21 cellular contexts compared by ENCODE assay signal in genomic region chr2:162199913-162200312, GRCh38. TPM values are rescaled to one million over a fixed set of nuclear protein-coding genes. Genes with fewer than 3 reads are reported as not detected.
DNase-seq lines count a peak whose midpoint lies in the region; ATAC-seq and TF ChIP-seq lines count a peak whose summit lies in the region.
"Had no signal": no experiment of that assay in that cellular context is flagged by ENCODE, and none has a peak within 500 bp of the region (broad histone marks: within the 10 kb centered on the region; RNA-seq: fewer than 3 reads in every experiment).

No MANE protein-coding gene starts in this region.

- H3K27ac ChIP-seq in AG04450 (ENCODE audit: low read depth, low read length) (peak overlapping the region; percentile 71), angular gyrus (ENCODE audit: low read depth, low read length) (peak overlapping the region; percentile 70)
- H3K27ac ChIP-seq: 22Rv1, A549, BLaER1 had no signal

- DNase-seq in DMS153 (lab: John Stamatoyannopoulos, UW) (peak; percentile 9), DMS153 treated with DMSO at 0.1 percent for 48 hours (lab: John Stamatoyannopoulos, UW; ENCODE audit: unreplicated experiment) (no peak), AG04450 (ENCODE audit: low read depth, low spot score) (no peak), mucosa of descending colon (peak in 1 of 3 donors; percentile 12), HT-29 (ENCODE audit: low spot score) (no peak), GF-D8 (lab: John Stamatoyannopoulos, UW) (no peak)
- DNase-seq: CD4-positive, alpha-beta memory T cell; DMS53; DND-41; EL; GOT3; H7; HFFc6 had no signal

- no peaks in the 10 kb centered on the region for H3K9me3 ChIP-seq in AG04450 (ENCODE audit: control insufficient read depth, insufficient read depth, low read length)
- H3K9me3 ChIP-seq in mucosa of descending colon: no peaks in the 10 kb centered on the region
- H3K9me3 ChIP-seq: A549, BLaER1 had no signal

- no peak overlapping the region for H3K4me3 ChIP-seq in AG04450 (ENCODE audit: low read depth, low read length)
- H3K4me3 ChIP-seq in mucosa of descending colon: no peak overlapping the region
- H3K4me3 ChIP-seq: A549, BLaER1 had no signal

- CTCF ChIA-PET in AG04450 (lab: Charles Lee): no interaction called here

- no peaks in the 10 kb centered on the region for H3K27me3 ChIP-seq in AG04450 (ENCODE audit: control insufficient read depth, insufficient read depth, low read length)
- H3K27me3 ChIP-seq: BLaER1 had no signal

- intact Hi-C loops in mucosa of descending colon (cut with DNase I, micrococcal nuclease): no loop called here

- H3K36me3 ChIP-seq in mucosa of descending colon (ENCODE audit: low read depth): no peaks in the 10 kb centered on the region
- H3K36me3 ChIP-seq: BLaER1 had no signal

- POLR2A ChIA-PET in AG04450 (lab: Yijun Ruan, JAX): interaction anchor here (3.6 kb wide), 1 partner anchor 11 kb away, joined by 14 read pairs; no protein-coding TSS in a partner anchor

- ATAC-seq in mucosa of descending colon (peak; percentile 62), GM19397 (IDR thresholded peaks at IDR 0.05; ENCODE audit: unreplicated experiment) (no peak)
- ATAC-seq: A549, HCT116 had no signal

- TF ChIP-seq CTCF in AG04450 (IDR thresholded peaks at IDR 0.05; ENCODE audit: low read depth, low read length) (no peak), mucosa of descending colon (IDR thresholded peaks at IDR 0.05) (no peak)

- no peaks in the 10 kb centered on the region for H3K4me1 ChIP-seq in mucosa of descending colon (ENCODE audit: low read depth)
- H3K4me1 ChIP-seq: A549, BLaER1 had no signal

RNA-seq across cellular contexts. Expression of gene FAP, which starts 43.3 kb away (rescaled TPM):
- 300 and 374 TPM in 2 replicates for polyA plus RNA-seq in AG04450 (2011; rRNA removed)
- 134 and 258 TPM in 2 replicates for polyA minus RNA-seq in AG04450 (2011; rRNA and poly(A)+ RNA removed)
- total RNA-seq in mucosa of descending colon: 1 to 10 TPM in 2 of 3 donors, under 1 TPM in 1; 0.20 to 4.0 (median 1.3) TPM
- not detected in 2 replicates for total RNA-seq in HT-29 (2014; rRNA removed; shearing (Covaris generic))
- total RNA-seq: CD4-positive, alpha-beta memory T cell; G401; H7 had no signal
- polyA plus RNA-seq: CD14-positive monocyte; CD4-positive, alpha-beta memory T cell had no signal

RNA-seq across cellular contexts. Expression of gene GCG, which starts 47.9 kb away (rescaled TPM):
- 0.27 TPM in 1 of 2 replicates, not detected in the other for polyA plus RNA-seq in AG04450 (2011; rRNA removed)
- not detected in 2 replicates for polyA minus RNA-seq in AG04450 (2011; rRNA and poly(A)+ RNA removed)
- 10 to 100 TPM in 2 of 3 donors, 1 to 10 TPM in 1; 4.1 to 47.4 (median 43.9) TPM for total RNA-seq in mucosa of descending colon
- not detected in 2 replicates for total RNA-seq in HT-29 (2014; rRNA removed; shearing (Covaris generic))
- total RNA-seq: CD4-positive, alpha-beta memory T cell; G401; H7; HFFc6 had no signal
- polyA plus RNA-seq: A549; CD14-positive monocyte; CD4-positive, alpha-beta memory T cell had no signal
